In genomic region chr12:30602678-30603077, GRCh38 we compare ENCODE assay signal across 33 cellular contexts.
"Had no signal": no experiment of that assay in that cellular context is flagged by ENCODE, and none has a peak within 500 bp of the region (broad histone marks: within the 10 kb centered on the region; RNA-seq: fewer than 3 reads in every experiment).

No MANE protein-coding gene starts in this region.

- H3K36me3 ChIP-seq: adrenal gland, ascending aorta, brain microvascular endothelial cell, breast epithelium, cardiac muscle cell had no signal

- ATAC-seq: activated naive CD4-positive, alpha-beta T cell treated with anti-CD3 and anti-CD28 coated beads, Interleukin-2, amount 50 U/mL, for 72 hours; activated naive CD8-positive, alpha-beta T cell treated with anti-CD3 and anti-CD28 coated beads, Interleukin-2, amount 50 U/mL, for 24 hours; activated T-cell treated with anti-CD3 and anti-CD28 coated beads, Interleukin-2, amount 50 U/mL, for 4 hours; activated T-cell treated with anti-CD3 and anti-CD28 coated beads, Interleukin-2, amount 50 U/mL, for 72 hours; activated T-helper 17 cell treated with anti-CD3 and anti-CD28 coated beads, Interleukin-2, amount 50 U/mL, for 72 hours; body of pancreas had no signal

- H3K4me3 ChIP-seq: adrenal gland, ascending aorta, body of pancreas, breast epithelium, cardiac muscle cell had no signal

- H3K4me1 ChIP-seq: adrenal gland, ascending aorta, body of pancreas, breast epithelium had no signal

- H3K9me3 ChIP-seq: adrenal gland, body of pancreas had no signal

- DNase-seq: activated effector memory CD4-positive, alpha-beta T cell treated with anti-CD3 and anti-CD28 coated beads, Interleukin-2, amount 50 U/mL, for 16 hours; activated effector memory CD4-positive, alpha-beta T cell treated with Interleukin-2 at 50 U/mL for 16 hours; activated gamma-delta T cell; activated gamma-delta T cell treated with Interleukin-2 at 50 U/mL for 16 hours; activated naive CD4-positive, alpha-beta T cell; activated naive CD4-positive, alpha-beta T cell treated with anti-CD3 and anti-CD28 coated beads for 36 hours; activated naive CD4-positive, alpha-beta T cell treated with anti-CD3 and anti-CD28 coated beads, Interleukin-2, amount 10 ng/mL, durations not matched to agents 7 days and 5 days; activated naive CD4-positive, alpha-beta T cell treated with anti-CD3 and anti-CD28 coated beads, Interleukin-2, amount 50 U/mL, for 16 hours; activated naive CD4-positive, alpha-beta T cell treated with Interleukin-2 at 50 U/mL for 16 hours; activated naive CD8-positive, alpha-beta T cell treated with anti-CD3 and anti-CD28 coated beads for 36 hours; activated naive CD8-positive, alpha-beta T cell treated with anti-CD3 and anti-CD28 coated beads, Interleukin-2, amount 10 ng/mL, durations not matched to agents 7 days and 5 days; activated naive CD8-positive, alpha-beta T cell treated with anti-CD3 and anti-CD28 coated beads, Interleukin-2, amount 50 U/mL, for 24 hours; activated T-cell treated with anti-CD3 and anti-CD28 coated beads, Interleukin-2, amount 50 U/mL, for 24 hours; activated T-cell treated with anti-CD3 and anti-CD28 coated beads, Interleukin-2, amount 50 U/mL, for 4 hours; activated T-cell treated with anti-CD3 and anti-CD28 coated beads, Interleukin-2, amount 50 U/mL, for 48 hours; activated T-cell treated with anti-CD3 and anti-CD28 coated beads, Interleukin-2, amount 50 U/mL, for 72 hours; adrenal gland; amniotic stem cell; amygdala; anterior cingulate cortex; aorta; body of pancreas; brain microvascular endothelial cell; caudate nucleus; central memory CD4-positive, alpha-beta T cell; cerebellar nuclear complex had no signal

- H3K27ac ChIP-seq: adrenal gland, ascending aorta, body of pancreas, brain microvascular endothelial cell, breast epithelium, cardiac muscle cell had no signal

- FAIRE-seq: astrocyte, bronchial epithelial cell had no signal

- H3K27me3 ChIP-seq: adrenal gland, ascending aorta, body of pancreas, brain microvascular endothelial cell, breast epithelium, cardiac muscle cell had no signal
